1 cellular context compared by ENCODE assay signal in genomic region chr16:54926166-54926838, GRCh38.
TF ChIP-seq lines count a peak whose summit lies in the region.

No MANE protein-coding gene starts in this region.

TF ChIP-seq in SK-N-SH, 30 proteins besides CTCF, POLR2A, EP300 and RAD21 (continued from another document):
- TF ChIP-seq IRF3 (IDR thresholded peaks at IDR 0.05; ENCODE audit: low read depth, low read length): no peak
- TF ChIP-seq ELF1 (IDR thresholded peaks at IDR 0.05): no peak
- TF ChIP-seq MEF2A (IDR thresholded peaks at IDR 0.05; ENCODE audit: borderline replicate concordance, low read depth): peak; percentile 60; the same call in 1 of the 2 replicates
- peak; percentile 47 for TF ChIP-seq TCF12 (IDR thresholded peaks at IDR 0.05)
- no peak for TF ChIP-seq TAF1 (IDR thresholded peaks at IDR 0.05; ENCODE audit: borderline replicate concordance, low read depth, low read length)
- no peak for TF ChIP-seq TEAD4 (IDR thresholded peaks at IDR 0.05; ENCODE audit: borderline replicate concordance, insufficient read depth)
- no peak for TF ChIP-seq MAX (IDR thresholded peaks at IDR 0.05; ENCODE audit: low read depth)
- TF ChIP-seq PBX3 (IDR thresholded peaks at IDR 0.05): peak; percentile 12; the same call in 1 of the 2 replicates
- TF ChIP-seq ZBTB33 (IDR thresholded peaks at IDR 0.05; ENCODE audit: borderline replicate concordance, low read depth): no peak
- peak; percentile 55 for TF ChIP-seq JUND (IDR thresholded peaks at IDR 0.05)
- TF ChIP-seq FOXJ3 (CRISPR knock-in tag; IDR thresholded peaks at IDR 0.05): no peak
- TF ChIP-seq FOSL2 (IDR thresholded peaks at IDR 0.05; ENCODE audit: borderline replicate concordance, low read depth): peak; percentile 69
- TF ChIP-seq GATA2 (CRISPR knock-in tag; IDR thresholded peaks at IDR 0.05): no peak
- peak; percentile 48; the same call in 1 of the 2 replicates for TF ChIP-seq YY1 (IDR thresholded peaks at IDR 0.05; ENCODE audit: low read depth)
- TF ChIP-seq RFX5 (IDR thresholded peaks at IDR 0.05; ENCODE audit: low read length): no peak
- no peak for TF ChIP-seq RCOR1 (IDR thresholded peaks at IDR 0.05; ENCODE audit: low read length)
- TF ChIP-seq EZH2phosphoT487 (IDR thresholded peaks at IDR 0.05; ENCODE audit: borderline replicate concordance, low read depth): no peak
- no peak for TF ChIP-seq POLR2AphosphoS5 (IDR thresholded peaks at IDR 0.05; ENCODE audit: low read depth, low read length)
- no peak for TF ChIP-seq SMC3 (IDR thresholded peaks at IDR 0.05; ENCODE audit: low read depth, low read length)
- TF ChIP-seq SIN3A (IDR thresholded peaks at IDR 0.05; ENCODE audit: borderline replicate concordance, low read depth, low read length): no peak
- TF ChIP-seq MXI1 (IDR thresholded peaks at IDR 0.05; ENCODE audit: low read depth, low read length): no peak
